1 cellular context compared by ENCODE assay signal in the genomic region with DNA sequence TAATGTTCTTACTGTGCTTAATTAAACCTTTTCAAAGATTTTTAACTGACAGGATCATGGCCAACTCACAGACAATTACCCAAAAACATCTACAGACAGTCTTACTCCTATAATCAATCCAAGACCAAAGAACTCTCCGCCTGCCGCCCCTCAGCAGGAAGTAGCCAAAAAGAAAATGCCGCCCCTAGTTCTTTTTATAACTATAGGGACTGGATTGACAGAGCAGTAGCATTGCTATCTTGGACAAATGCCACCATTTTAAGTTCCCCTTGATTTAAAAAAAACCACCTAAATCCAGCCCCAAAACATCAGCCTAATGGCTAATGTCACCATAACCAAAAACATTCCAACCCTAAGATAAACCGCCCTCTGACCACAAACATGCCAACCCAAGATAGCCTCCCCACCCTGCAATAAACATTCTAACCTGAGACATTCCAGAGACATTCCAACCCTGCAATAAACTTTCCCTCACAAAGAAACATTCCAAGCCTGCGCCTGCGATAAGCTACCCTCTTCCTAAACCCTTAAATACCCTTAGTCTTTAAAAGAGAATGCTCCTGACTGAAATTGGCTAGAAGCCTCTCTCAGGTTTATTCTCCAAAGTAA.
TF ChIP-seq lines count a peak whose summit lies in the region.

No MANE protein-coding gene starts in this region.

TF ChIP-seq in HCT116, 20 proteins besides CTCF, POLR2A, EP300 and RAD21 (continued from another document):
- TF ChIP-seq, protein P1, sequence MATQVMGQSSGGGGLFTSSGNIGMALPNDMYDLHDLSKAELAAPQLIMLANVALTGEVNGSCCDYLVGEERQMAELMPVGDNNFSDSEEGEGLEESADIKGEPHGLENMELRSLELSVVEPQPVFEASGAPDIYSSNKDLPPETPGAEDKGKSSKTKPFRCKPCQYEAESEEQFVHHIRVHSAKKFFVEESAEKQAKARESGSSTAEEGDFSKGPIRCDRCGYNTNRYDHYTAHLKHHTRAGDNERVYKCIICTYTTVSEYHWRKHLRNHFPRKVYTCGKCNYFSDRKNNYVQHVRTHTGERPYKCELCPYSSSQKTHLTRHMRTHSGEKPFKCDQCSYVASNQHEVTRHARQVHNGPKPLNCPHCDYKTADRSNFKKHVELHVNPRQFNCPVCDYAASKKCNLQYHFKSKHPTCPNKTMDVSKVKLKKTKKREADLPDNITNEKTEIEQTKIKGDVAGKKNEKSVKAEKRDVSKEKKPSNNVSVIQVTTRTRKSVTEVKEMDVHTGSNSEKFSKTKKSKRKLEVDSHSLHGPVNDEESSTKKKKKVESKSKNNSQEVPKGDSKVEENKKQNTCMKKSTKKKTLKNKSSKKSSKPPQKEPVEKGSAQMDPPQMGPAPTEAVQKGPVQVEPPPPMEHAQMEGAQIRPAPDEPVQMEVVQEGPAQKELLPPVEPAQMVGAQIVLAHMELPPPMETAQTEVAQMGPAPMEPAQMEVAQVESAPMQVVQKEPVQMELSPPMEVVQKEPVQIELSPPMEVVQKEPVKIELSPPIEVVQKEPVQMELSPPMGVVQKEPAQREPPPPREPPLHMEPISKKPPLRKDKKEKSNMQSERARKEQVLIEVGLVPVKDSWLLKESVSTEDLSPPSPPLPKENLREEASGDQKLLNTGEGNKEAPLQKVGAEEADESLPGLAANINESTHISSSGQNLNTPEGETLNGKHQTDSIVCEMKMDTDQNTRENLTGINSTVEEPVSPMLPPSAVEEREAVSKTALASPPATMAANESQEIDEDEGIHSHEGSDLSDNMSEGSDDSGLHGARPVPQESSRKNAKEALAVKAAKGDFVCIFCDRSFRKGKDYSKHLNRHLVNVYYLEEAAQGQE (IDR thresholded peaks at IDR 0.05; ENCODE audit: low read depth), result no peak
- TF ChIP-seq POLR2AphosphoS5 (IDR thresholded peaks at IDR 0.05; ENCODE audit: low read depth, low read length), result peak; percentile 22; the same call in 1 of the 2 replicates
- peak; percentile 60 for TF ChIP-seq JUND (IDR thresholded peaks at IDR 0.05)
- TF ChIP-seq, protein P2, sequence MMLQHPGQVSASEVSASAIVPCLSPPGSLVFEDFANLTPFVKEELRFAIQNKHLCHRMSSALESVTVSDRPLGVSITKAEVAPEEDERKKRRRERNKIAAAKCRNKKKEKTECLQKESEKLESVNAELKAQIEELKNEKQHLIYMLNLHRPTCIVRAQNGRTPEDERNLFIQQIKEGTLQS (IDR thresholded peaks at IDR 0.05), result no peak
- TF ChIP-seq CBX3 (IDR thresholded peaks at IDR 0.05; ENCODE audit: low read depth), result peak; percentile 73; the same call in 1 of the 2 replicates
- no peak for TF ChIP-seq ZFX (IDR thresholded peaks at IDR 0.05)
- no peak for TF ChIP-seq ZNF274 (IDR thresholded peaks at IDR 0.05; ENCODE audit: low read depth, low read length)
- peak; percentile 16 for TF ChIP-seq YY1 (IDR thresholded peaks at IDR 0.05; ENCODE audit: extremely low read depth, insufficient replicate concordance, low read depth, low read length)
- no peak for TF ChIP-seq FOSL1 (IDR thresholded peaks at IDR 0.05; ENCODE audit: low read depth)
- no peak for TF ChIP-seq SRF (IDR thresholded peaks at IDR 0.05; ENCODE audit: low read depth)
- TF ChIP-seq, protein P3, sequence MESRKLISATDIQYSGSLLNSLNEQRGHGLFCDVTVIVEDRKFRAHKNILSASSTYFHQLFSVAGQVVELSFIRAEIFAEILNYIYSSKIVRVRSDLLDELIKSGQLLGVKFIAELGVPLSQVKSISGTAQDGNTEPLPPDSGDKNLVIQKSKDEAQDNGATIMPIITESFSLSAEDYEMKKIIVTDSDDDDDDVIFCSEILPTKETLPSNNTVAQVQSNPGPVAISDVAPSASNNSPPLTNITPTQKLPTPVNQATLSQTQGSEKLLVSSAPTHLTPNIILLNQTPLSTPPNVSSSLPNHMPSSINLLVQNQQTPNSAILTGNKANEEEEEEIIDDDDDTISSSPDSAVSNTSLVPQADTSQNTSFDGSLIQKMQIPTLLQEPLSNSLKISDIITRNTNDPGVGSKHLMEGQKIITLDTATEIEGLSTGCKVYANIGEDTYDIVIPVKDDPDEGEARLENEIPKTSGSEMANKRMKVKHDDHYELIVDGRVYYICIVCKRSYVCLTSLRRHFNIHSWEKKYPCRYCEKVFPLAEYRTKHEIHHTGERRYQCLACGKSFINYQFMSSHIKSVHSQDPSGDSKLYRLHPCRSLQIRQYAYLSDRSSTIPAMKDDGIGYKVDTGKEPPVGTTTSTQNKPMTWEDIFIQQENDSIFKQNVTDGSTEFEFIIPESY (IDR thresholded peaks at IDR 0.05; ENCODE audit: extremely low read depth, insufficient replicate concordance, low read length), result no peak
- no peak for TF ChIP-seq ELF1 (IDR thresholded peaks at IDR 0.05; ENCODE audit: borderline replicate concordance, low read depth)
- no peak for TF ChIP-seq EZH2 (IDR thresholded peaks at IDR 0.05)
- TF ChIP-seq SP1 (IDR thresholded peaks at IDR 0.05; ENCODE audit: low read depth), result peak; percentile 83
- 0 out of 2 replicates have a peak, but pooled peaks have one; percentile 16 for TF ChIP-seq EGR1 (IDR thresholded peaks at IDR 0.05; ENCODE audit: low read depth)
